9 cellular contexts compared by ENCODE assay signal in the genomic region with DNA sequence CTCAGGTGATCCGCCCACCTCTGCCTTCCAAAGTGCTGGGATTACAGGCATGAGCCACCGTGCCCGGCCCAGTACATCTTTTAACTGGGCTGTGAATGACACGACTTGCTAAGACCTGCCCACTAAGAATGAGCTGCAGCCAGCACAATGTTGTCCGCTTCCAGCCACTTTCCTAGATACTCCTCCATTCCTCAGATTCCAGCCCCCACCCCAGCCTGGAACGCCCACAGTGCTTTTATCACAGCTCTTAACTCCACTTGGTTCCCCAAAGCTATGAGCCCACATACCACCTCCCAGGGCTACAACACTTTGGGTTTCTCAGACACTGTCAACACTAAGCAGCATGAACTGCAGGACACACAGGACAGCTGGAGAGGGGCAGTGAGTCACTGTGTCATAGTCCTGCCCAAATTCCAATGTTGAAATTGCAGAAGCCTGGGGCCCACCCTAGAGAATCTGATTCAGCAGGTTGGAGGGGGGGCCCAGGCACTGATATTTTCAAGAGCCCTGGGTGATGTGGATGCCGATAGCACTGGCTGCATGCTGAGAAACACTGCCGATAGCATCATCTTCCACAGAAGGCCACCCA. TPM values are rescaled to one million over a fixed set of nuclear protein-coding genes. Genes with fewer than 3 reads are reported as not detected.
DNase-seq lines count a peak whose midpoint lies in the region; TF ChIP-seq lines count a peak whose summit lies in the region.
"Had no signal": no experiment of that assay in that cellular context is flagged by ENCODE, and none has a peak within 500 bp of the region (broad histone marks: within the 10 kb centered on the region; RNA-seq: fewer than 3 reads in every experiment).

No MANE protein-coding gene starts in this region.

- no peaks in the 10 kb centered on the region for H3K9me2 ChIP-seq in GM23248 (ENCODE audit: insufficient read depth)

- no peak overlapping the region for H3K27ac ChIP-seq in GM23248
- peak overlapping the region; percentile 94 for H3K27ac ChIP-seq in RWPE1
- H3K27ac ChIP-seq in skin epidermis, result peak overlapping the region in 20 of 21 experiments; percentile 49 to 90 (median 82)
- H3K27ac ChIP-seq in effector memory CD4-positive, alpha-beta T cell (ENCODE audit: insufficient read depth, low read length, poor library complexity, severe bottlenecking), result no peak overlapping the region
- H3K27ac ChIP-seq: neutrophil had no signal

- no peaks in the 10 kb centered on the region for H3K9me3 ChIP-seq in GM23248 (ENCODE audit: low read depth)
- H3K9me3 ChIP-seq in effector memory CD4-positive, alpha-beta T cell (ENCODE audit: control insufficient read depth, low read length), result no peaks in the 10 kb centered on the region
- H3K9me3 ChIP-seq: neutrophil had no signal

- DNase-seq in GM23248, result peak; percentile 70
- DNase-seq in RWPE1 (ENCODE audit: low spot score), result peak; percentile 85
- DNase-seq in fibroblast of peridontal ligament (ENCODE audit: extremely low read depth), result peak; percentile 14
- DNase-seq in central memory CD4-positive, alpha-beta T cell, result no peak
- no peak for DNase-seq in KBM-7
- DNase-seq in effector memory CD4-positive, alpha-beta T cell, result no peak
- DNase-seq: activated T-cell treated with anti-CD3 and anti-CD28 coated beads for 4 hours had no signal

- H2AFZ ChIP-seq in GM23248, result no peak overlapping the region

- CTCF ChIA-PET in RWPE1 (lab: Yijun Ruan, JAX), result interaction anchor here (0.6 to 6.2 kb wide), 6 partner anchors 45 to 419 kb away, joined by 3 to 75 read pairs (median 4); no protein-coding TSS in a partner anchor

- H3F3A ChIP-seq in GM23248 (ENCODE audit: insufficient read depth), result peaks cover 7% of the 10 kb centered on the region; the same call in 1 of the 2 replicates

- peaks cover 15% of the 10 kb centered on the region; the same call in 1 of the 2 replicates for H3K4me1 ChIP-seq in GM23248 (ENCODE audit: insufficient read depth)
- H3K4me1 ChIP-seq in effector memory CD4-positive, alpha-beta T cell (ENCODE audit: control insufficient read depth, insufficient read depth, low read length, poor library complexity, severe bottlenecking), result peaks cover 7% of the 10 kb centered on the region

- no peaks in the 10 kb centered on the region for H3K36me3 ChIP-seq in GM23248 (ENCODE audit: low read depth)
- no peaks in the 10 kb centered on the region for H3K36me3 ChIP-seq in effector memory CD4-positive, alpha-beta T cell (ENCODE audit: control insufficient read depth, insufficient read depth, low read length)
- H3K36me3 ChIP-seq: neutrophil had no signal

- H3K27me3 ChIP-seq in GM23248 (replicated peaks; ENCODE audit: insufficient read depth), result no peaks in the 10 kb centered on the region
- H3K27me3 ChIP-seq in effector memory CD4-positive, alpha-beta T cell (replicated peaks; ENCODE audit: control insufficient read depth, insufficient read depth, low read length, poor library complexity, severe bottlenecking), result no peaks in the 10 kb centered on the region

- POLR2A ChIA-PET in RWPE1 (lab: Yijun Ruan, JAX; ENCODE audit: low non-redundant PET), result interaction anchor here (0.5 to 2.2 kb wide), 10 partner anchors 12 to 205 kb away, joined by 3 to 18 read pairs (median 3); partner anchors contain the start of gene H3-3A

- no peaks in the 10 kb centered on the region for H3K79me2 ChIP-seq in GM23248 (ENCODE audit: insufficient read depth)

- H3K9ac ChIP-seq in GM23248, result no peak overlapping the region

- TF ChIP-seq CTCF in RWPE1 (conservative IDR thresholded peaks at IDR 0.05; ENCODE audit: low read depth), result no peak

- H3K4me2 ChIP-seq in GM23248 (ENCODE audit: unreplicated experiment), result no peak overlapping the region

- 60 to 64% methylated on average over 8 of the region's 8 CpGs for WGBS in GM23248 (ENCODE audit: low coverage in 1 of 2, low lambda C conversion rate in 2 of 2, missing lambda C conversion rate in 2 of 2), 2 experiments

- no peaks in the 10 kb centered on the region for H4K20me1 ChIP-seq in GM23248 (ENCODE audit: insufficient read depth)

- H3K4me3 ChIP-seq in GM23248 (no peak overlapping the region), skin epidermis (no peak overlapping the region)
- no peak overlapping the region for H3K4me3 ChIP-seq in effector memory CD4-positive, alpha-beta T cell (ENCODE audit: insufficient read depth, low read depth, low read length, poor library complexity, severe bottlenecking)

- in situ Hi-C loops in GM23248 (cut with MboI), result no loop called here
- in situ Hi-C loops in KBM-7 (cut with MboI; ENCODE audit: low pct_unique_long_range_greater_than_20kb, low sequenced_read_pairs), result no loop called here

RNA-seq across cellular contexts. Expression of gene ACBD3, which starts 58.0 kb away (rescaled TPM):
- total RNA-seq in GM23248 (2014; rRNA removed; shearing (Covaris generic)), result 70.2 and 76.8 TPM in 2 replicates
- 40.8 and 41.4 TPM in 2 replicates for polyA plus RNA-seq in GM23248 (2016; fragmentation: Nextera tagmentation; extraction: Ambion mirVana)

Comparison
In these comparisons a context has a peak if more than half of its experiments do, and no peak if none do; other contexts are left out.
1. DNase-seq: peak in GM23248 (single experiment), RWPE1 (single experiment) and fibroblast of peridontal ligament (single experiment); none in central memory CD4-positive, alpha-beta T cell (single experiment), KBM-7 (single experiment) and effector memory CD4-positive, alpha-beta T cell (0 of 3).
2. H3K27ac ChIP-seq: peak in RWPE1 (single experiment) and skin epidermis (20 of 21); none in GM23248 (single experiment) and effector memory CD4-positive, alpha-beta T cell (single experiment).